ENCODE assay signal across 1 cellular context in genomic region chr2:23637011-23637778, GRCh38.
TF ChIP-seq lines count a peak whose summit lies in the region.

No MANE protein-coding gene starts in this region.

TF ChIP-seq in GM23338, 12 proteins besides CTCF, POLR2A, EP300 and RAD21 (continued from another document):
- TF ChIP-seq ZNF462 (CRISPR knock-in tag; IDR thresholded peaks at IDR 0.05): no peak
- no peak for TF ChIP-seq CREB1 (CRISPR knock-in tag; IDR thresholded peaks at IDR 0.05; ENCODE audit: low read depth)
- no peak for TF ChIP-seq JUNB (IDR thresholded peaks at IDR 0.05; ENCODE audit: unreplicated experiment)
- no peak for TF ChIP-seq ETS1 (IDR thresholded peaks at IDR 0.05)
